In the genomic region with DNA sequence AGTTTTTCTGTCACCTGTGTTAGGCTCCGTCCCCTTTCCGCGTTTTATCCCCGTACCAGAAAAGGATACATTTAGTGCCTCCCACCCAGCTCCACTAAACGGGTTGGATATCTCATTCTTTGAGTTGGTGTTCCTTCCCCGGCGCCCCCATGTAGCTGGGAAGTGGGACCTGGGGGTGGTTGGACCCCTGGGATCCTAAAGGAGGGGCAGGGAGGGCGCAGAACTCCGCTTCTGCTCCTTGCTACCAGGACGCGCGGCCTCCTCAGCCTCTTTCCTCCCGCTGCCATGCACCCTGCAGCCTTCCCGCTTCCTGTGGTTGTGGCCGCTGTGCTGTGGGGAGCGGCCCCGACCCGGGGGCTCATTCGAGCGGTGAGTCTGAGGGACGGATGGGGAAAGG, we compare ENCODE assay signal across 8 cellular contexts. TPM values are rescaled to one million over a fixed set of nuclear protein-coding genes. Genes with fewer than 3 reads are reported as not detected.
DNase-seq lines count a peak whose midpoint lies in the region; TF ChIP-seq lines count a peak whose summit lies in the region.

No MANE protein-coding gene starts in this region.

- H3K4me1 ChIP-seq in effector memory CD4-positive, alpha-beta T cell (ENCODE audit: control insufficient read depth, insufficient read depth, low read length, poor library complexity, severe bottlenecking): peaks cover 49% of the 10 kb centered on the region

- no peaks in the 10 kb centered on the region for H3K9me3 Mint-ChIP-seq in nephron progenitor cell

- H3K4me1 Mint-ChIP-seq in nephron progenitor cell: peaks cover 37% of the 10 kb centered on the region

- no peak for TF ChIP-seq CTCF in nephron progenitor cell (IDR thresholded peaks at IDR 0.05)

- DNase-seq in H7 (no peak), UCSD-AML1 (lab: John Stamatoyannopoulos, UW; ENCODE audit: unreplicated experiment) (peak; percentile 68), nephron progenitor cell (peak; percentile 39), NOMO-1 treated with DMSO at 0.1 percent for 48 hours (lab: John Stamatoyannopoulos, UW; ENCODE audit: unreplicated experiment) (no peak), NCI-H510A treated with DMSO at 0.1 percent for 48 hours (lab: John Stamatoyannopoulos, UW) (no peak), superior temporal gyrus (ENCODE audit: extremely low spot score) (no peak), midbrain (lab: John Stamatoyannopoulos, UW) (no peak)
- peak; percentile 28 to 37 (median 29) for DNase-seq in effector memory CD4-positive, alpha-beta T cell

- H3K27ac ChIP-seq in effector memory CD4-positive, alpha-beta T cell (ENCODE audit: insufficient read depth, low read length, poor library complexity, severe bottlenecking): peak overlapping the region; percentile 93

- peaks cover 35% of the 10 kb centered on the region for H3K36me3 Mint-ChIP-seq in nephron progenitor cell (ENCODE audit: low read depth)

- peak overlapping the region; percentile 92 for H3K4me3 Mint-ChIP-seq in nephron progenitor cell

- H3K36me3 ChIP-seq in H7 (replicated peaks; ENCODE audit: control insufficient read depth, insufficient read depth, low read length): peaks cover 32% of the 10 kb centered on the region
- H3K36me3 ChIP-seq in effector memory CD4-positive, alpha-beta T cell (ENCODE audit: control insufficient read depth, insufficient read depth, low read length): peaks cover 45% of the 10 kb centered on the region

- peak overlapping the region; percentile 99 for H3K27ac Mint-ChIP-seq in nephron progenitor cell

- H3K4me3 ChIP-seq in H7 (ENCODE audit: insufficient read depth, low read depth, low read length): peak overlapping the region; percentile 89
- H3K4me3 ChIP-seq in effector memory CD4-positive, alpha-beta T cell (ENCODE audit: insufficient read depth, low read depth, low read length, poor library complexity, severe bottlenecking): peak overlapping the region; percentile 94

- no peaks in the 10 kb centered on the region for H3K9me3 ChIP-seq in effector memory CD4-positive, alpha-beta T cell (ENCODE audit: control insufficient read depth, low read length)

- peaks cover 5% of the 10 kb centered on the region for H3K27me3 Mint-ChIP-seq in nephron progenitor cell (ENCODE audit: low read depth, poor library complexity)

- no peaks in the 10 kb centered on the region for H3K27me3 ChIP-seq in H7 (ENCODE audit: control insufficient read depth, insufficient read depth, low read length)
- no peaks in the 10 kb centered on the region for H3K27me3 ChIP-seq in effector memory CD4-positive, alpha-beta T cell (replicated peaks; ENCODE audit: control insufficient read depth, insufficient read depth, low read length, poor library complexity, severe bottlenecking)

RNA-seq across cellular contexts. Expression of a gene that starts 0.6 kb away (rescaled TPM):
- 67.0 and 87.6 TPM in 2 replicates for total RNA-seq in H7 (2014; rRNA removed; shearing (Covaris generic))

RNA-seq across cellular contexts. Expression of a gene that starts 0.8 kb away (rescaled TPM):
- 143 and 169 TPM in 2 replicates for total RNA-seq in H7 (2014; rRNA removed; shearing (Covaris generic))

RNA-seq across cellular contexts. Expression of a gene that starts 7.7 kb away (rescaled TPM):
- total RNA-seq in H7 (2014; rRNA removed; shearing (Covaris generic)): 1,296 and 1,480 TPM in 2 replicates

RNA-seq across cellular contexts. Expression of a gene that starts 8.5 kb away (rescaled TPM):
- total RNA-seq in H7 (2014; rRNA removed; shearing (Covaris generic)): not detected in 2 replicates

RNA-seq across cellular contexts. Expression of a gene that starts 10.3 kb away (rescaled TPM):
- 24.2 and 25.7 TPM in 2 replicates for total RNA-seq in H7 (2014; rRNA removed; shearing (Covaris generic))

Comparison
In these comparisons a context has a peak if more than half of its experiments do, and no peak if none do; other contexts are left out.
1. DNase-seq: peak in UCSD-AML1 (single experiment), effector memory CD4-positive, alpha-beta T cell (3 of 3) and nephron progenitor cell (single experiment); none in H7 (single experiment), NOMO-1 treated with DMSO at 0.1 percent for 48 hours (single experiment), NCI-H510A treated with DMSO at 0.1 percent for 48 hours (single experiment), superior temporal gyrus (single experiment) and midbrain (single experiment).